8 cellular contexts compared by ENCODE assay signal in the genomic region with DNA sequence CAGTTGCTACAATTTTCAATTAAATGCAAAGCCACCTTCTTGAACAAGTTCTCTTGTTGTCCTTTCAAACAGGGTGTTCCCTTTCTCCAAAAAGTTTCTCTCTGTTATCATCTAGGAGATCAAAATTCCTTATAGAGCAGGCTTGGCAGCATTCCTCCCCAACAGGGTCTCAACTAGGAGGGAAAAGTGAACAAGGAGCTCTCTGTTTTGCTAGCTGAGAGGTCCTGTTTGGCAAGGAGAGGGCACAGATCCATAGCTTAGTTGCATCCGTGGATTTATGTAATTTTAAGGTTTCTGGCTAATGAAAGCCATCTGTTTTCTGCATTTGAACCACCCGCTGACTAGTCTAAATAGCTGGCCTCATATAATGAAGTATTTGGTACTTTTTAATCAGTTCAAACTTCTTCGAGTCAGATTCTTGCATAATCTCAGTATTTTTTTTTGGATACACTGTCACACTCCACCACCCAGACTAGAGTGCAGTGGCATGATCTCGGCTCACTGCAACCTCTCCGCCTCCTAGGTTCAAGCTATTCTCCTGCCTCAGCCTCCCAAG. TPM values are rescaled to one million over a fixed set of nuclear protein-coding genes. Genes with fewer than 3 reads are reported as not detected.
DNase-seq lines count a peak whose midpoint lies in the region; ATAC-seq and TF ChIP-seq lines count a peak whose summit lies in the region.

No MANE protein-coding gene starts in this region.

- no peaks in the 10 kb centered on the region for H3K9me2 ChIP-seq in SK-N-SH

- H4K20me1 ChIP-seq in SK-N-SH (ENCODE audit: insufficient read depth): no peaks in the 10 kb centered on the region; the same call in 1 of the 2 replicates

- no peak for TF ChIP-seq RAD21 in SK-N-SH (IDR thresholded peaks at IDR 0.05; ENCODE audit: low read length)

- no peaks in the 10 kb centered on the region for H3K36me3 Mint-ChIP-seq in activated naive CD4-positive, alpha-beta T cell treated with anti-CD3 and anti-CD28 coated beads, Interleukin-2, amount 50 U/mL, for 72 hours

- no peak overlapping the region for H2AFZ ChIP-seq in SK-N-SH (ENCODE audit: low read depth)

- CTCF ChIA-PET in SK-N-SH (lab: Yijun Ruan, JAX): interaction anchor here (0.7 to 1.3 kb wide), 2 partner anchors 55 to 537 kb away, joined by 3 read pairs; no protein-coding TSS in a partner anchor

- no peaks in the 10 kb centered on the region for H3K9me3 Mint-ChIP-seq in activated naive CD4-positive, alpha-beta T cell treated with anti-CD3 and anti-CD28 coated beads, Interleukin-2, amount 50 U/mL, for 72 hours

- no peak for TF ChIP-seq POLR2A in gastroesophageal sphincter (IDR thresholded peaks at IDR 0.05)

- no peaks in the 10 kb centered on the region for H3K27me3 ChIP-seq in SK-N-SH (ENCODE audit: insufficient read depth)
- H3K27me3 ChIP-seq in gastroesophageal sphincter: no peaks in the 10 kb centered on the region
- no peaks in the 10 kb centered on the region for H3K27me3 ChIP-seq in skeletal muscle tissue (ENCODE audit: control insufficient read depth in 3 of 3, insufficient read depth in 3 of 3, low read length in 3 of 3)

- H3K36me3 ChIP-seq in SK-N-SH (replicated peaks in 1 of 2; ENCODE audit: control insufficient read depth in 1 of 2, insufficient read depth in 2 of 2, low read length in 1 of 2) (no peaks in the 10 kb centered on the region), gastroesophageal sphincter (no peaks in the 10 kb centered on the region), skeletal muscle tissue (ENCODE audit: control insufficient read depth in 3 of 3, insufficient read depth in 3 of 3, low read length in 3 of 3) (no peaks in the 10 kb centered on the region)

- H3K4me1 ChIP-seq in SK-N-SH (ENCODE audit: control insufficient read depth in 1 of 2, insufficient read depth in 2 of 2, low read depth in 1 of 2, low read length in 1 of 2) (peaks cover 18 to 38% of the 10 kb centered on the region in 2 experiments; a peak in 3 of 4 replicates), gastroesophageal sphincter (peaks cover 5 to 64% (median 28%) of the 10 kb centered on the region in 3 donors), skeletal muscle tissue (ENCODE audit: control insufficient read depth in 3 of 3, insufficient read depth in 3 of 3, low read length in 3 of 3) (peaks cover 0 to 3% (median 0%) of the 10 kb centered on the region in 3 donors)

- peak overlapping the region in 1 of 2 experiments; percentile 13; a peak in 1 of 4 replicates for H3K4me3 ChIP-seq in SK-N-SH (ENCODE audit: low read depth in 2 of 2, low read length in 1 of 2)
- no peak overlapping the region for H3K4me3 ChIP-seq in gastroesophageal sphincter
- H3K4me3 ChIP-seq in skeletal muscle tissue (ENCODE audit: low read length in 3 of 3): no peak overlapping the region

- H3F3A ChIP-seq in SK-N-SH (replicated peaks; ENCODE audit: insufficient read depth): peaks cover 20% of the 10 kb centered on the region

- POLR2A ChIA-PET in SK-N-SH (lab: Yijun Ruan, JAX): interaction anchor here (0.7 kb wide), 1 partner anchor 9 kb away, joined by 3 read pairs; no protein-coding TSS in a partner anchor

- ATAC-seq in gastroesophageal sphincter: peak; percentile 38
- ATAC-seq in activated naive CD4-positive, alpha-beta T cell treated with anti-CD3 and anti-CD28 coated beads, Interleukin-2, amount 50 U/mL, for 72 hours: no peak
- no peak for ATAC-seq in HG03354 (IDR thresholded peaks at IDR 0.05; ENCODE audit: poor library complexity, severe bottlenecking, unreplicated experiment)

- H3K9me3 ChIP-seq in SK-N-SH: no peaks in the 10 kb centered on the region
- H3K9me3 ChIP-seq in gastroesophageal sphincter: no peaks in the 10 kb centered on the region
- no peaks in the 10 kb centered on the region for H3K9me3 ChIP-seq in skeletal muscle tissue (ENCODE audit: control insufficient read depth in 3 of 3, low read length in 3 of 3)

- DNase-seq in GM04504 (ENCODE audit: low read depth) (peak; percentile 72), SK-N-SH (peak; percentile 27), AML-193 (lab: John Stamatoyannopoulos, UW) (no peak)
- no peak for DNase-seq in activated naive CD4-positive, alpha-beta T cell treated with anti-CD3 and anti-CD28 coated beads, Interleukin-2, amount 50 U/mL, for 72 hours (ENCODE audit: low spot score in 2 of 2)
- DNase-seq in central memory CD4-positive, alpha-beta T cell: no peak

- H3K27ac Mint-ChIP-seq in activated naive CD4-positive, alpha-beta T cell treated with anti-CD3 and anti-CD28 coated beads, Interleukin-2, amount 50 U/mL, for 72 hours: peak overlapping the region in 1 of 2 donors; percentile 36

- H3K4me2 ChIP-seq in SK-N-SH: peak overlapping the region; percentile 64

- TF ChIP-seq EP300 in SK-N-SH (IDR thresholded peaks at IDR 0.05; ENCODE audit: borderline replicate concordance in 1 of 2, low read depth in 1 of 2, low read length in 1 of 2): peak in 1 of 2 experiments; percentile 31; a peak in 1 of 4 replicates
- TF ChIP-seq EP300 in gastroesophageal sphincter (IDR thresholded peaks at IDR 0.05): no peak

- 41% methylated on average over 5 of the region's 5 CpGs for WGBS in SK-N-SH (ENCODE audit: low lambda C conversion rate)
- 51% methylated on average over 5 of the region's 5 CpGs for WGBS in gastroesophageal sphincter (ENCODE audit: low coverage in 1 of 2), 2 donors

- H3K79me2 ChIP-seq in SK-N-SH (ENCODE audit: insufficient read depth): peaks cover 62% of the 10 kb centered on the region; the same call in 1 of the 2 replicates

- H3K27ac ChIP-seq in SK-N-SH (ENCODE audit: low read depth in 2 of 2, low read length in 1 of 2) (peak overlapping the region; percentile 77 to 96), gastroesophageal sphincter (peak overlapping the region; percentile 29 to 59 (median 56)), skeletal muscle tissue (ENCODE audit: low read depth, low read length) (peak overlapping the region; percentile 55)

- TF ChIP-seq CTCF in SK-N-SH (IDR thresholded peaks at IDR 0.05): no peak
- TF ChIP-seq CTCF in gastroesophageal sphincter (IDR thresholded peaks at IDR 0.05): no peak

- peak overlapping the region; percentile 70; the same call in 1 of the 2 replicates for H3K9ac ChIP-seq in SK-N-SH
- H3K9ac ChIP-seq in skeletal muscle tissue (ENCODE audit: low read depth in 1 of 3, low read length in 3 of 3): no peak overlapping the region

TF ChIP-seq in SK-N-SH, 30 proteins besides CTCF, POLR2A, EP300 and RAD21 (continues in another document):
- TF ChIP-seq FOXM1 (IDR thresholded peaks at IDR 0.05; ENCODE audit: low read depth): no peak
- no peak for TF ChIP-seq ELF1 (IDR thresholded peaks at IDR 0.05)
- no peak for TF ChIP-seq RXRA (IDR thresholded peaks at IDR 0.05; ENCODE audit: borderline replicate concordance, low read depth)
- TF ChIP-seq FOSL2 (IDR thresholded peaks at IDR 0.05; ENCODE audit: borderline replicate concordance, low read depth): no peak
- TF ChIP-seq JUND (IDR thresholded peaks at IDR 0.05): no peak
- TF ChIP-seq TAF1 (IDR thresholded peaks at IDR 0.05; ENCODE audit: borderline replicate concordance, low read depth, low read length): no peak
- TF ChIP-seq FOXJ3 (CRISPR knock-in tag; IDR thresholded peaks at IDR 0.05): no peak
- no peak for TF ChIP-seq YY1 (IDR thresholded peaks at IDR 0.05; ENCODE audit: low read depth)
- TF ChIP-seq TCF12 (IDR thresholded peaks at IDR 0.05): peak; percentile 93
- TF ChIP-seq, protein P1, sequence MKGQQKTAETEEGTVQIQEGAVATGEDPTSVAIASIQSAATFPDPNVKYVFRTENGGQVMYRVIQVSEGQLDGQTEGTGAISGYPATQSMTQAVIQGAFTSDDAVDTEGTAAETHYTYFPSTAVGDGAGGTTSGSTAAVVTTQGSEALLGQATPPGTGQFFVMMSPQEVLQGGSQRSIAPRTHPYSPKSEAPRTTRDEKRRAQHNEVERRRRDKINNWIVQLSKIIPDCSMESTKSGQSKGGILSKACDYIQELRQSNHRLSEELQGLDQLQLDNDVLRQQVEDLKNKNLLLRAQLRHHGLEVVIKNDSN (IDR thresholded peaks at IDR 0.05; ENCODE audit: borderline replicate concordance, low read depth): no peak
- no peak for TF ChIP-seq RFX5 (IDR thresholded peaks at IDR 0.05; ENCODE audit: low read length)
- TF ChIP-seq SIN3A (IDR thresholded peaks at IDR 0.05; ENCODE audit: borderline replicate concordance, low read depth, low read length): no peak
- TF ChIP-seq GATA2 (CRISPR knock-in tag; IDR thresholded peaks at IDR 0.05): 0 out of 2 replicates have a peak, but pooled peaks have one; percentile 13
- TF ChIP-seq RCOR1 (IDR thresholded peaks at IDR 0.05; ENCODE audit: low read length): peak; percentile 57; the same call in 1 of the 2 replicates
- TF ChIP-seq, protein P2, sequence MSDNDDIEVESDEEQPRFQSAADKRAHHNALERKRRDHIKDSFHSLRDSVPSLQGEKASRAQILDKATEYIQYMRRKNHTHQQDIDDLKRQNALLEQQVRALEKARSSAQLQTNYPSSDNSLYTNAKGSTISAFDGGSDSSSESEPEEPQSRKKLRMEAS (IDR thresholded peaks at IDR 0.05; ENCODE audit: low read depth): no peak
- peak; percentile 15 for TF ChIP-seq CHD2 (IDR thresholded peaks at IDR 0.05; ENCODE audit: low read length, partially characterized antibody)
- peak; percentile 50; the same call in 1 of the 2 replicates for TF ChIP-seq NFIC (IDR thresholded peaks at IDR 0.05; ENCODE audit: borderline replicate concordance)
- 0 out of 2 replicates have a peak, but pooled peaks have one; percentile 17 for TF ChIP-seq TEAD4 (IDR thresholded peaks at IDR 0.05; ENCODE audit: borderline replicate concordance, insufficient read depth)
- TF ChIP-seq MXI1 (IDR thresholded peaks at IDR 0.05; ENCODE audit: low read depth, low read length): no peak

RNA-seq across cellular contexts. Expression of a gene that starts 54.0 kb away (rescaled TPM):
- polyA plus RNA-seq in SK-N-SH (2012; rRNA removed): 780 and 789 TPM in 2 replicates
- 729 and 770 TPM in 2 replicates for polyA plus RNA-seq in SK-N-SH (2012; cell fraction: cytosol; rRNA removed)
- polyA plus RNA-seq in SK-N-SH (2012; cell fraction: nucleus; rRNA removed): 453 and 679 TPM in 2 replicates
- total RNA-seq in gastroesophageal sphincter (100 to 1,000 TPM; 282 to 724 (median 545) TPM), skeletal muscle tissue (141 TPM)
- 10 to 100 TPM; 38.5 to 81.4 TPM for total RNA-seq in activated naive CD4-positive, alpha-beta T cell treated with anti-CD3 and anti-CD28 coated beads, Interleukin-2, amount 50 U/mL, for 72 hours

Comparison
In these comparisons a context has a peak if more than half of its experiments do, and no peak if none do; other contexts are left out.
1. DNase-seq: peak in GM04504 (single experiment) and SK-N-SH (single experiment); none in activated naive CD4-positive, alpha-beta T cell treated with anti-CD3 and anti-CD28 coated beads, Interleukin-2, amount 50 U/mL, for 72 hours (0 of 2), central memory CD4-positive, alpha-beta T cell (single experiment) and AML-193 (0 of 2).
2. Peak in every context shown above with its lines, with median percentiles within 50 percentile points of each other: H3K27ac ChIP-seq.